In the genomic region with DNA sequence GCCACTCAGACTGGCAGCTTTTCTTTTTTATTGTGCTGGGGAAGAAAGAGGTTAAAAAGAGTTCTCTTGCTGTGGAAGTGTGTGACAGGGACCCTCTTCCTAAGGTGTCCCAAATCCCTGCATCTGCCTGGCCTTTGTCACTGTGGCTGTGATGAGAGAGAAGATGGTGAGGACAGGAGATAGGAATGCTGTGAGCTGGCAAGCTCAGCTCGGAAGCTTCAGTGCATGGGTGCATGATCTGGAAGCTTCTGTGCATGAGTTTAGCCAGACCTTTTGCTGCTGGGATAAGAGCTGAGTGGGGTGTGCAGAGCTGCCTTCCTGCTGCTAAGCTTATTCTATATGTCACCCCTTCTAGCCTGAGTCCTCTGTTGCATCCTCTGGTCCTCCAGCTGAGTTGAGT, we compare ENCODE assay signal across 14 cellular contexts.
"Had no signal": no experiment of that assay in that cellular context is flagged by ENCODE, and none has a peak within 500 bp of the region (broad histone marks: within the 10 kb centered on the region; RNA-seq: fewer than 3 reads in every experiment).

No MANE protein-coding gene starts in this region.

- H3K9me3 Mint-ChIP-seq: activated T-cell treated with anti-CD3 and anti-CD28 coated beads, Interleukin-2, amount 50 U/mL, for 4 hours; dendritic cell treated with granulocyte-macrophage colony-stimulating factor and Interleukin-4, amounts not matched to agents 40 ng/mL and 50 ng/mL, for 4 days; nephron progenitor cell had no signal

- H3K27ac Mint-ChIP-seq: activated CD8-positive, alpha-beta memory T cell treated with anti-CD3 and anti-CD28 coated beads, Interleukin-2, amount 10 ng/mL, durations not matched to agents 7 days and 5 days; dendritic cell treated with granulocyte-macrophage colony-stimulating factor and Interleukin-4, amounts not matched to agents 40 ng/mL and 50 ng/mL, for 4 days; nephron progenitor cell had no signal

- H3K4me3 Mint-ChIP-seq: activated CD8-positive, alpha-beta memory T cell treated with anti-CD3 and anti-CD28 coated beads, Interleukin-2, amount 10 ng/mL, durations not matched to agents 7 days and 5 days; activated T-cell treated with anti-CD3 and anti-CD28 coated beads, Interleukin-2, amount 50 U/mL, for 4 hours; dendritic cell treated with granulocyte-macrophage colony-stimulating factor and Interleukin-4, amounts not matched to agents 40 ng/mL and 50 ng/mL, for 4 days; nephron progenitor cell had no signal

- DNase-seq: activated CD4-positive, alpha-beta T cell treated with anti-CD3 and anti-CD28 coated beads for 1 hour; activated CD4-positive, alpha-beta T cell treated with anti-CD3 and anti-CD28 coated beads, Interleukin-2, amount 50 U/mL, for 48 hours; activated CD8-positive, alpha-beta memory T cell treated with anti-CD3 and anti-CD28 coated beads, Interleukin-2, amount 10 ng/mL, durations not matched to agents 7 days and 5 days; activated naive CD4-positive, alpha-beta T cell treated with Interleukin-2 at 50 U/mL for 16 hours; activated T-cell treated with anti-CD3 and anti-CD28 coated beads, Interleukin-2, amount 50 U/mL, for 4 hours; adrenal gland; body of pancreas; mammary epithelial cell; nephron progenitor cell; psoas muscle; stimulated activated CD4-positive, alpha-beta T cell treated with anti-CD3 and anti-CD28 coated beads, Interleukin-4, amount 100 ng/mL, for 1 hour; stimulated activated CD8-positive, alpha-beta memory T cell treated with anti-CD3 and anti-CD28 coated beads, Interleukin-4, amount 100 ng/mL, for 48 hours; thyroid gland had no signal

- ATAC-seq: activated CD8-positive, alpha-beta memory T cell treated with anti-CD3 and anti-CD28 coated beads, Interleukin-2, amount 10 ng/mL, durations not matched to agents 7 days and 5 days; activated T-cell treated with anti-CD3 and anti-CD28 coated beads, Interleukin-2, amount 50 U/mL, for 4 hours; body of pancreas; psoas muscle had no signal

- H3K27me3 Mint-ChIP-seq: activated CD8-positive, alpha-beta memory T cell treated with anti-CD3 and anti-CD28 coated beads, Interleukin-2, amount 10 ng/mL, durations not matched to agents 7 days and 5 days; dendritic cell treated with granulocyte-macrophage colony-stimulating factor and Interleukin-4, amounts not matched to agents 40 ng/mL and 50 ng/mL, for 4 days had no signal

- H3K4me1 Mint-ChIP-seq: nephron progenitor cell had no signal
